Comparison of ENCODE assay signal across 8 cellular contexts in the genomic region with DNA sequence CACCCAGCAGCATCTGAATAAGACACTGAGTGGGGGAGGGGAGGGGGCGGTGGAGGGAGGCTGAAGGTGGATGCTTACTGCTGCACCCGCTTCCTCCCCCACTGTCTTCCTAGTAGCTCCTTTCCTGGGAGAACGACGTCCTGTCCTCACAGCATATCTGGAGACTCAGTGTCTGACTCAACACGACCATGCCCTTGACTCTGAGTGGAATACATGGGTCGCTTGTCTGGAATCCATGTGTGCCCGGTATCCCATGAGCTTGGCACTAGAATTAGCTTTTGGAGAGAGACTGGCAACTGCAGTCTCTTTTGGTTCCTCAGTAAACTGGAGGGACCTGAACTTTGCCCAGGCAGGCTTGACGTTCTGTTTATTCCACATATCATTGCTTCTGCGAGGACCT.
"Had no signal": no experiment of that assay in that cellular context is flagged by ENCODE, and none has a peak within 500 bp of the region (broad histone marks: within the 10 kb centered on the region; RNA-seq: fewer than 3 reads in every experiment).

No MANE protein-coding gene starts in this region.

- DNase-seq: activated CD4-positive, alpha-beta memory T cell treated with anti-CD3 and anti-CD28 coated beads for 36 hours; activated naive CD8-positive, alpha-beta T cell treated with anti-CD3 and anti-CD28 coated beads, Interleukin-2, amount 10 ng/mL, durations not matched to agents 7 days and 5 days; anterior cingulate cortex; esophagus squamous epithelium; heart right ventricle; stimulated activated CD4-positive, alpha-beta T cell treated with anti-CD3 and anti-CD28 coated beads, Interleukin-15, amount 100 ng/mL, for 24 hours; stimulated activated CD4-positive, alpha-beta T cell treated with anti-CD3 and anti-CD28 coated beads, Interleukin-4, amount 100 ng/mL, for 4 hours; thyroid gland had no signal

- H3K27me3 ChIP-seq: heart right ventricle, thyroid gland had no signal

- H3K4me1 ChIP-seq: esophagus squamous epithelium had no signal

- H3K9me3 ChIP-seq: esophagus squamous epithelium, heart right ventricle, thyroid gland had no signal

- H3K36me3 ChIP-seq: esophagus squamous epithelium, heart right ventricle, thyroid gland had no signal

- H3K4me3 ChIP-seq: esophagus squamous epithelium, heart right ventricle, thyroid gland had no signal

- H3K27ac ChIP-seq: esophagus squamous epithelium, heart right ventricle, thyroid gland had no signal
